27 cellular contexts compared by ENCODE assay signal in the genomic region with DNA sequence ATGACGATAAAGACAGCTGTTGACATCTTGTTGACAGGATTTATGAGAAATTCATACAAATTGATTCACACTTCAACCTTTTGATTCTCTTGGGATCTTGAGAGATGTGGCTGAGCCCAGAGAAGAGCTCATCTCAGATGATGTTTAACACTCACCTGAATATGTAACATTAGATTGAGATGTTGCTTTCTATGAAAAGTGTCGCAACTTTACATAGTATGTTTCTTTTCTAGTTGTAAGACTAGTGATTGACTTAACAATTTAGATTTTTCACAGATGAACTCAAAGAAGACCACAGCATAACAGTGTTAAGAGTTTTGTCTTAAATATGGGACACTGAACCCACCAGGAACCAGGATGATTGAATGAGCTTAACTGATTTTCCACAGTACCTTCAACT. TPM values are rescaled to one million over a fixed set of nuclear protein-coding genes. Genes with fewer than 3 reads are reported as not detected.
DNase-seq lines count a peak whose midpoint lies in the region; ATAC-seq and TF ChIP-seq lines count a peak whose summit lies in the region.
"Had no signal": no experiment of that assay in that cellular context is flagged by ENCODE, and none has a peak within 500 bp of the region (broad histone marks: within the 10 kb centered on the region; RNA-seq: fewer than 3 reads in every experiment).

No MANE protein-coding gene starts in this region.

- H3K36me3 Mint-ChIP-seq in activated naive CD4-positive, alpha-beta T cell treated with anti-CD3 and anti-CD28 coated beads, Interleukin-2, amount 50 U/mL, for 24 hours: no peaks in the 10 kb centered on the region
- H3K36me3 Mint-ChIP-seq in activated naive CD4-positive, alpha-beta T cell treated with anti-CD3 and anti-CD28 coated beads, Interleukin-2, amount 50 U/mL, for 72 hours: no peaks in the 10 kb centered on the region
- no peaks in the 10 kb centered on the region for H3K36me3 Mint-ChIP-seq in CD8-positive, alpha-beta memory T cell
- H3K36me3 Mint-ChIP-seq in activated T-helper 1 cell treated with anti-CD3 and anti-CD28 coated beads, Interleukin-12 subunit alpha, Interleukin-12 subunit beta, Interleukin-2, Interleukin-4 antibody, amounts not matched to agents 30 ng/mL and 10 ng/mL and 1 ng/mL, durations not matched to agents 14 hours and 24 hours and 36 hours (ENCODE audit: low read depth): no peaks in the 10 kb centered on the region
- no peaks in the 10 kb centered on the region for H3K36me3 Mint-ChIP-seq in natural killer cell
- H3K36me3 Mint-ChIP-seq: stimulated activated naive B cell treated with anti-CD40 and anti-IgM and Interleukin-4, amounts not matched to agents 10 μg/mL and 1 μg/mL and 100 μg/mL, for 72 hours had no signal

- POLR2A ChIA-PET in CD8-positive, alpha-beta memory T cell (lab: Charles Lee): no interaction called here

- H3K9me3 ChIP-seq in CD8-positive, alpha-beta memory T cell (ENCODE audit: low read length): no peaks in the 10 kb centered on the region
- no peaks in the 10 kb centered on the region for H3K9me3 ChIP-seq in esophagus muscularis mucosa
- H3K9me3 ChIP-seq: neutrophil, sigmoid colon, testis had no signal

- H3K27ac Mint-ChIP-seq in activated naive CD4-positive, alpha-beta T cell treated with anti-CD3 and anti-CD28 coated beads, Interleukin-2, amount 50 U/mL, for 24 hours: no peak overlapping the region
- no peak overlapping the region for H3K27ac Mint-ChIP-seq in activated naive CD4-positive, alpha-beta T cell treated with anti-CD3 and anti-CD28 coated beads, Interleukin-2, amount 50 U/mL, for 72 hours
- peak overlapping the region in 5 of 8 donors; percentile 65 to 85 (median 79) for H3K27ac Mint-ChIP-seq in CD8-positive, alpha-beta memory T cell
- H3K27ac Mint-ChIP-seq in activated T-helper 1 cell treated with anti-CD3 and anti-CD28 coated beads, Interleukin-12 subunit alpha, Interleukin-12 subunit beta, Interleukin-2, Interleukin-4 antibody, amounts not matched to agents 30 ng/mL and 10 ng/mL and 1 ng/mL, durations not matched to agents 14 hours and 24 hours and 36 hours: peak overlapping the region; percentile 71
- peak overlapping the region; percentile 82 for H3K27ac Mint-ChIP-seq in natural killer cell
- H3K27ac Mint-ChIP-seq: stimulated activated naive B cell treated with anti-CD40 and anti-IgM and Interleukin-4, amounts not matched to agents 10 μg/mL and 1 μg/mL and 100 μg/mL, for 72 hours had no signal

- 91% methylated on average over 2 of the region's 2 CpGs for WGBS in esophagus muscularis mucosa

- intact Hi-C loops in activated T-helper 1 cell treated with anti-CD3 and anti-CD28 coated beads, Interleukin-12 subunit alpha, Interleukin-12 subunit beta, Interleukin-2, Interleukin-4 antibody, amounts not matched to agents 30 ng/mL and 10 ng/mL and 1 ng/mL, durations not matched to agents 14 hours and 24 hours and 36 hours (cut with micrococcal nuclease): loop anchor here (1.0 to 10.0 kb wide), 3 partner anchors 76 to 447 kb away; partner anchors contain the start of genes C12orf43, CABP1 and UNC119B
- intact Hi-C loops in natural killer cell (cut with micrococcal nuclease): loop anchor here (1.0 to 5.0 kb wide), 3 partner anchors 32 to 75 kb away; partner anchors contain the start of gene C12orf43
- intact Hi-C loops in esophagus muscularis mucosa (cut with DNase I): loop anchor here (10.0 kb wide), 1 partner anchor 507 kb away; the partner anchor contains the start of gene POP5

- H3K4me3 ChIP-seq in CD8-positive, alpha-beta memory T cell (ENCODE audit: low read length): no peak overlapping the region
- no peak overlapping the region for H3K4me3 ChIP-seq in esophagus muscularis mucosa
- H3K4me3 ChIP-seq: dorsolateral prefrontal cortex, sigmoid colon, testis had no signal

- no peak for TF ChIP-seq EP300 in esophagus muscularis mucosa (IDR thresholded peaks at IDR 0.05)

- H3K9me3 Mint-ChIP-seq in activated naive CD4-positive, alpha-beta T cell treated with anti-CD3 and anti-CD28 coated beads, Interleukin-2, amount 50 U/mL, for 24 hours: no peaks in the 10 kb centered on the region
- H3K9me3 Mint-ChIP-seq in activated naive CD4-positive, alpha-beta T cell treated with anti-CD3 and anti-CD28 coated beads, Interleukin-2, amount 50 U/mL, for 72 hours: no peaks in the 10 kb centered on the region
- no peaks in the 10 kb centered on the region for H3K9me3 Mint-ChIP-seq in CD8-positive, alpha-beta memory T cell
- H3K9me3 Mint-ChIP-seq in activated T-helper 1 cell treated with anti-CD3 and anti-CD28 coated beads, Interleukin-12 subunit alpha, Interleukin-12 subunit beta, Interleukin-2, Interleukin-4 antibody, amounts not matched to agents 30 ng/mL and 10 ng/mL and 1 ng/mL, durations not matched to agents 14 hours and 24 hours and 36 hours: no peaks in the 10 kb centered on the region
- no peaks in the 10 kb centered on the region for H3K9me3 Mint-ChIP-seq in natural killer cell
- H3K9me3 Mint-ChIP-seq: stimulated activated naive B cell treated with anti-CD40 and anti-IgM and Interleukin-4, amounts not matched to agents 10 μg/mL and 1 μg/mL and 100 μg/mL, for 72 hours had no signal

- peak overlapping the region; percentile 16 for H3K4me3 Mint-ChIP-seq in activated naive CD4-positive, alpha-beta T cell treated with anti-CD3 and anti-CD28 coated beads, Interleukin-2, amount 50 U/mL, for 24 hours
- H3K4me3 Mint-ChIP-seq in CD8-positive, alpha-beta memory T cell: peak overlapping the region in 6 of 7 donors; percentile 18 to 76 (median 64)
- peak overlapping the region; percentile 70 for H3K4me3 Mint-ChIP-seq in activated T-helper 1 cell treated with anti-CD3 and anti-CD28 coated beads, Interleukin-12 subunit alpha, Interleukin-12 subunit beta, Interleukin-2, Interleukin-4 antibody, amounts not matched to agents 30 ng/mL and 10 ng/mL and 1 ng/mL, durations not matched to agents 14 hours and 24 hours and 36 hours
- H3K4me3 Mint-ChIP-seq in natural killer cell: peak overlapping the region; percentile 85

- DNase-seq in activated naive CD4-positive, alpha-beta T cell treated with anti-CD3 and anti-CD28 coated beads, Interleukin-2, amount 50 U/mL, for 72 hours (ENCODE audit: low spot score in 2 of 2): no peak
- no peak for DNase-seq in CD8-positive, alpha-beta memory T cell
- no peak for DNase-seq in activated T-helper 1 cell treated with anti-CD3 and anti-CD28 coated beads, Interleukin-12 subunit alpha, Interleukin-12 subunit beta, Interleukin-2, Interleukin-4 antibody, amounts not matched to agents 30 ng/mL and 10 ng/mL and 1 ng/mL, durations not matched to agents 14 hours and 24 hours and 36 hours (ENCODE audit: low spot score)
- DNase-seq in natural killer cell: no peak
- DNase-seq in esophagus muscularis mucosa (ENCODE audit: extremely low spot score): no peak
- no peak for DNase-seq in NCI-H2196 (lab: John Stamatoyannopoulos, UW; ENCODE audit: unreplicated experiment)
- no peak for DNase-seq in Kasumi-1 (lab: John Stamatoyannopoulos, UW)
- DNase-seq: cerebellar nuclear complex; dorsolateral prefrontal cortex; EL; hippocampal formation; left colon; mammary epithelial cell; NCI-H1048; NCI-H187; NCI-H2171; NCI-H524; stimulated activated naive B cell treated with anti-CD40 and anti-IgM and Interleukin-4, amounts not matched to agents 10 μg/mL and 1 μg/mL and 100 μg/mL, for 72 hours; T1000; testis had no signal

- H3K27ac ChIP-seq in CD8-positive, alpha-beta memory T cell (ENCODE audit: low read depth, low read length): no peak overlapping the region
- no peak overlapping the region for H3K27ac ChIP-seq in esophagus muscularis mucosa (replicated peaks in 1 of 4)
- H3K27ac ChIP-seq: C4-2B, dorsolateral prefrontal cortex, HL-60, neutrophil, sigmoid colon, testis had no signal

- no peaks in the 10 kb centered on the region for H3K27me3 ChIP-seq in CD8-positive, alpha-beta memory T cell (ENCODE audit: insufficient read depth, low read length, poor library complexity, severe bottlenecking)
- peaks cover 0 to 29% (median 3%) of the 10 kb centered on the region in 4 donors for H3K27me3 ChIP-seq in esophagus muscularis mucosa
- H3K27me3 ChIP-seq: dorsolateral prefrontal cortex, testis had no signal

- TF ChIP-seq CTCF in natural killer cell (IDR thresholded peaks at IDR 0.05): no peak
- TF ChIP-seq CTCF in esophagus muscularis mucosa (IDR thresholded peaks at IDR 0.05): no peak

- H3K4me1 ChIP-seq in CD8-positive, alpha-beta memory T cell (ENCODE audit: insufficient read depth, low read length): peaks cover 39% of the 10 kb centered on the region
- peaks cover 6 to 13% (median 11%) of the 10 kb centered on the region in 4 donors for H3K4me1 ChIP-seq in esophagus muscularis mucosa

- H3K36me3 ChIP-seq in CD8-positive, alpha-beta memory T cell (ENCODE audit: insufficient read depth, low read length): no peaks in the 10 kb centered on the region
- H3K36me3 ChIP-seq in esophagus muscularis mucosa: no peaks in the 10 kb centered on the region
- H3K36me3 ChIP-seq: neutrophil, sigmoid colon had no signal

- CTCF ChIA-PET in CD8-positive, alpha-beta memory T cell (lab: Charles Lee): interaction anchor here (1.0 to 7.2 kb wide), 3 partner anchors 27 to 35 kb away, joined by 3 to 93 read pairs (median 4); no protein-coding TSS in a partner anchor

- no peaks in the 10 kb centered on the region for H3K27me3 Mint-ChIP-seq in activated naive CD4-positive, alpha-beta T cell treated with anti-CD3 and anti-CD28 coated beads, Interleukin-2, amount 50 U/mL, for 24 hours
- H3K27me3 Mint-ChIP-seq in CD8-positive, alpha-beta memory T cell: peaks cover 0 to 4% of the 10 kb centered on the region in 2 donors
- no peaks in the 10 kb centered on the region for H3K27me3 Mint-ChIP-seq in activated T-helper 1 cell treated with anti-CD3 and anti-CD28 coated beads, Interleukin-12 subunit alpha, Interleukin-12 subunit beta, Interleukin-2, Interleukin-4 antibody, amounts not matched to agents 30 ng/mL and 10 ng/mL and 1 ng/mL, durations not matched to agents 14 hours and 24 hours and 36 hours (ENCODE audit: insufficient read depth)
- no peaks in the 10 kb centered on the region for H3K27me3 Mint-ChIP-seq in natural killer cell (ENCODE audit: low read depth in 2 of 2)

- no peak for ATAC-seq in activated naive CD4-positive, alpha-beta T cell treated with anti-CD3 and anti-CD28 coated beads, Interleukin-2, amount 50 U/mL, for 72 hours
- no peak for ATAC-seq in natural killer cell
- ATAC-seq: left colon; SK-N-SH treated with all-trans-retinoic acid at 6 μM for 48 hours; stimulated activated naive B cell treated with anti-CD40 and anti-IgM and Interleukin-4, amounts not matched to agents 10 μg/mL and 1 μg/mL and 100 μg/mL, for 72 hours had no signal

- peaks cover 72% of the 10 kb centered on the region for H3K4me1 Mint-ChIP-seq in activated naive CD4-positive, alpha-beta T cell treated with anti-CD3 and anti-CD28 coated beads, Interleukin-2, amount 50 U/mL, for 24 hours
- H3K4me1 Mint-ChIP-seq in CD8-positive, alpha-beta memory T cell: peaks cover 59 to 79% (median 78%) of the 10 kb centered on the region in 3 donors
- H3K4me1 Mint-ChIP-seq in activated T-helper 1 cell treated with anti-CD3 and anti-CD28 coated beads, Interleukin-12 subunit alpha, Interleukin-12 subunit beta, Interleukin-2, Interleukin-4 antibody, amounts not matched to agents 30 ng/mL and 10 ng/mL and 1 ng/mL, durations not matched to agents 14 hours and 24 hours and 36 hours (ENCODE audit: low read depth): peaks cover 52% of the 10 kb centered on the region
- peaks cover 71% of the 10 kb centered on the region in 2 donors for H3K4me1 Mint-ChIP-seq in natural killer cell

- TF ChIP-seq POLR2A in esophagus muscularis mucosa (IDR thresholded peaks at IDR 0.05; ENCODE audit: low read depth): no peak

RNA-seq across cellular contexts. Expression of gene P2RX7, which starts 40.6 kb away (rescaled TPM):
- total RNA-seq in activated naive CD4-positive, alpha-beta T cell treated with anti-CD3 and anti-CD28 coated beads, Interleukin-2, amount 50 U/mL, for 72 hours: 1 to 10 TPM; 1.2 to 7.3 TPM
- total RNA-seq in CD8-positive, alpha-beta memory T cell: 1 to 10 TPM; 4.3 to 4.5 TPM
- polyA plus RNA-seq in CD8-positive, alpha-beta memory T cell: 9.2 TPM
- 7.3 and 8.0 TPM in 2 replicates for total RNA-seq in activated T-helper 1 cell treated with anti-CD3 and anti-CD28 coated beads, Interleukin-12 subunit alpha, Interleukin-12 subunit beta, Interleukin-2, Interleukin-4 antibody, amounts not matched to agents 30 ng/mL and 10 ng/mL and 1 ng/mL, durations not matched to agents 14 hours and 24 hours and 36 hours
- 10 to 100 TPM; 14.1 to 22.9 (median 16.7) TPM for total RNA-seq in natural killer cell
- total RNA-seq in esophagus muscularis mucosa: 1 to 10 TPM; 1.5 to 4.3 (median 2.7) TPM

RNA-seq across cellular contexts. Expression of gene OASL, which starts 53.0 kb away (rescaled TPM):
- 10 to 100 TPM in 1 of 2 donors, 1 to 10 TPM in 1; 2.6 to 16.3 TPM for total RNA-seq in activated naive CD4-positive, alpha-beta T cell treated with anti-CD3 and anti-CD28 coated beads, Interleukin-2, amount 50 U/mL, for 72 hours
- 1 to 10 TPM; 4.0 to 4.3 TPM for total RNA-seq in CD8-positive, alpha-beta memory T cell
- 21.2 TPM for polyA plus RNA-seq in CD8-positive, alpha-beta memory T cell
- total RNA-seq in activated T-helper 1 cell treated with anti-CD3 and anti-CD28 coated beads, Interleukin-12 subunit alpha, Interleukin-12 subunit beta, Interleukin-2, Interleukin-4 antibody, amounts not matched to agents 30 ng/mL and 10 ng/mL and 1 ng/mL, durations not matched to agents 14 hours and 24 hours and 36 hours: 2.4 and 3.1 TPM in 2 replicates
- total RNA-seq in natural killer cell (10 to 100 TPM in 2 of 3 donors, 1 to 10 TPM in 1; 7.5 to 48.0 (median 35.2) TPM), esophagus muscularis mucosa (under 1 TPM; 0.26 to 0.75 (median 0.46) TPM)
- total RNA-seq: H1 had no signal
- polyA plus RNA-seq: H1 had no signal

Comparison
In these comparisons a context has a peak if more than half of its experiments do, and no peak if none do; other contexts are left out.
1. H3K27ac Mint-ChIP-seq: peak in CD8-positive, alpha-beta memory T cell (5 of 8), activated T-helper 1 cell treated with anti-CD3 and anti-CD28 coated beads, Interleukin-12 subunit alpha, Interleukin-12 subunit beta, Interleukin-2, Interleukin-4 antibody, amounts not matched to agents 30 ng/mL and 10 ng/mL and 1 ng/mL, durations not matched to agents 14 hours and 24 hours and 36 hours (single experiment) and natural killer cell (2 of 2); none in activated naive CD4-positive, alpha-beta T cell treated with anti-CD3 and anti-CD28 coated beads, Interleukin-2, amount 50 U/mL, for 24 hours (single experiment) and activated naive CD4-positive, alpha-beta T cell treated with anti-CD3 and anti-CD28 coated beads, Interleukin-2, amount 50 U/mL, for 72 hours (0 of 2).
2. H3K4me3 Mint-ChIP-seq: peak in every context shown above with its lines; median percentile 85 in natural killer cell; 70 in activated T-helper 1 cell treated with anti-CD3 and anti-CD28 coated beads, Interleukin-12 subunit alpha, Interleukin-12 subunit beta, Interleukin-2, Interleukin-4 antibody, amounts not matched to agents 30 ng/mL and 10 ng/mL and 1 ng/mL, durations not matched to agents 14 hours and 24 hours and 36 hours; 64 in CD8-positive, alpha-beta memory T cell; 16 in activated naive CD4-positive, alpha-beta T cell treated with anti-CD3 and anti-CD28 coated beads, Interleukin-2, amount 50 U/mL, for 24 hours.